Comparison of ENCODE assay signal across 13 cellular contexts in genomic region chr12:120197542-120197887, GRCh38. TPM values are rescaled to one million over a fixed set of nuclear protein-coding genes. Genes with fewer than 3 reads are reported as not detected.
DNase-seq lines count a peak whose midpoint lies in the region; ATAC-seq and TF ChIP-seq lines count a peak whose summit lies in the region.
"Had no signal": no experiment of that assay in that cellular context is flagged by ENCODE, and none has a peak within 500 bp of the region (broad histone marks: within the 10 kb centered on the region; RNA-seq: fewer than 3 reads in every experiment).

No MANE protein-coding gene starts in this region.

- H3K27ac ChIP-seq in CD4-positive, alpha-beta memory T cell (ENCODE audit: low read depth, low read length): peak overlapping the region; percentile 3
- no peak overlapping the region for H3K27ac ChIP-seq in HEK293 (ENCODE audit: extremely low read depth, low read depth, low read length)
- H3K27ac ChIP-seq: brain microvascular endothelial cell, thyroid gland had no signal

- H3K27me3 ChIP-seq in CD4-positive, alpha-beta memory T cell (ENCODE audit: insufficient read depth, low read length): no peaks in the 10 kb centered on the region
- H3K27me3 ChIP-seq: brain microvascular endothelial cell, thyroid gland had no signal

- H3K27ac Mint-ChIP-seq in CD4-positive, alpha-beta memory T cell: peak overlapping the region in 4 of 7 donors; percentile 29 to 98 (median 46)
- H3K27ac Mint-ChIP-seq in activated B cell treated with CpG ODN at 0.5 μM for 24 hours: no peak overlapping the region
- no peak overlapping the region for H3K27ac Mint-ChIP-seq in natural killer cell

- H3K4me3 ChIP-seq in CD4-positive, alpha-beta memory T cell (ENCODE audit: low read length in 2 of 2): no peak overlapping the region
- no peak overlapping the region for H3K4me3 ChIP-seq in HEK293 (ENCODE audit: low read depth, low read length)
- H3K4me3 ChIP-seq: thyroid gland had no signal

- CTCF ChIA-PET in CD4-positive, alpha-beta memory T cell (lab: Charles Lee; ENCODE audit: partially characterized antibody): interaction anchor here (6.2 kb wide), 1 partner anchor 68 kb away, joined by 87 read pairs; the partner anchor contains the start of gene PXN
- CTCF ChIA-PET in HEK293 (lab: Yijun Ruan, JAX): interaction anchor here (1.8 kb wide), 1 partner anchor 31 kb away, joined by 8 read pairs; no protein-coding TSS in a partner anchor
- CTCF ChIA-PET in activated B cell treated with CpG ODN at 0.5 μM for 24 hours (lab: Charles Lee): no interaction called here

- no peak for ATAC-seq in activated B cell treated with CpG ODN at 0.5 μM for 24 hours (ENCODE audit: low read depth)
- ATAC-seq in natural killer cell: no peak
- ATAC-seq: naive thymus-derived CD4-positive, alpha-beta T cell had no signal

- peaks cover 58% of the 10 kb centered on the region for H3K4me1 ChIP-seq in CD4-positive, alpha-beta memory T cell (ENCODE audit: insufficient read depth, low read length)
- peaks cover 4% of the 10 kb centered on the region for H3K4me1 ChIP-seq in HEK293 (ENCODE audit: control insufficient read depth, insufficient read depth, low read length)

- intact Hi-C loops in CD4-positive, alpha-beta memory T cell (cut with micrococcal nuclease): no loop called here
- intact Hi-C loops in activated B cell treated with CpG ODN at 0.5 μM for 24 hours (cut with micrococcal nuclease) (no loop called here), natural killer cell (cut with micrococcal nuclease) (no loop called here)

- no peaks in the 10 kb centered on the region for H3K27me3 Mint-ChIP-seq in CD4-positive, alpha-beta memory T cell
- H3K27me3 Mint-ChIP-seq in activated B cell treated with CpG ODN at 0.5 μM for 24 hours (no peaks in the 10 kb centered on the region), natural killer cell (ENCODE audit: low read depth in 2 of 2) (no peaks in the 10 kb centered on the region)
- H3K27me3 Mint-ChIP-seq: naive thymus-derived CD4-positive, alpha-beta T cell had no signal

- TF ChIP-seq CTCF in HEK293 (tag by site-specific recombination; IDR thresholded peaks at IDR 0.05) (no peak), activated B cell treated with CpG ODN at 0.5 μM for 24 hours (IDR thresholded peaks at IDR 0.05) (no peak), natural killer cell (IDR thresholded peaks at IDR 0.05) (no peak)

- H3K9me3 ChIP-seq in CD4-positive, alpha-beta memory T cell (ENCODE audit: control insufficient read depth in 1 of 2, low read length in 2 of 2): no peaks in the 10 kb centered on the region
- H3K9me3 ChIP-seq in HEK293 (ENCODE audit: control insufficient read depth, insufficient read depth, low read depth, low read length): no peaks in the 10 kb centered on the region
- H3K9me3 ChIP-seq: thyroid gland had no signal

- peaks cover 32% of the 10 kb centered on the region for H3K36me3 ChIP-seq in CD4-positive, alpha-beta memory T cell (ENCODE audit: insufficient read depth, low read length)
- H3K36me3 ChIP-seq in HEK293 (ENCODE audit: control insufficient read depth in 2 of 2, insufficient read depth in 1 of 2, low read length in 2 of 2): peaks cover 14 to 50% of the 10 kb centered on the region in 2 experiments

- peaks cover 18 to 61% of the 10 kb centered on the region in 2 donors for H3K36me3 Mint-ChIP-seq in CD4-positive, alpha-beta memory T cell
- H3K36me3 Mint-ChIP-seq in activated B cell treated with CpG ODN at 0.5 μM for 24 hours (ENCODE audit: low read depth) (peaks cover 55% of the 10 kb centered on the region), natural killer cell (no peaks in the 10 kb centered on the region)

- no peak for DNase-seq in CD4-positive, alpha-beta memory T cell
- DNase-seq in activated B cell treated with CpG ODN at 0.5 μM for 24 hours (no peak), natural killer cell (no peak), DMS53 (lab: John Stamatoyannopoulos, UW) (no peak), COLO668 (lab: John Stamatoyannopoulos, UW; ENCODE audit: unreplicated experiment) (no peak)
- no peak for DNase-seq in stimulated activated CD4-positive, alpha-beta T cell treated with anti-CD3 and anti-CD28 coated beads, Interleukin-4, amount 100 ng/mL, for 24 hours
- DNase-seq in activated effector memory CD4-positive, alpha-beta T cell treated with Interleukin-2 at 50 U/mL for 16 hours: no peak
- DNase-seq: brain microvascular endothelial cell; effector memory CD4-positive, alpha-beta T cell; naive thymus-derived CD4-positive, alpha-beta T cell; T1000; thyroid gland had no signal

- peaks cover 32 to 78% (median 48%) of the 10 kb centered on the region in 4 donors for H3K4me1 Mint-ChIP-seq in CD4-positive, alpha-beta memory T cell
- peaks cover 56% of the 10 kb centered on the region for H3K4me1 Mint-ChIP-seq in activated B cell treated with CpG ODN at 0.5 μM for 24 hours
- peaks cover 27 to 36% of the 10 kb centered on the region in 2 donors for H3K4me1 Mint-ChIP-seq in natural killer cell

- H3K9me3 Mint-ChIP-seq in CD4-positive, alpha-beta memory T cell: no peaks in the 10 kb centered on the region
- H3K9me3 Mint-ChIP-seq in activated B cell treated with CpG ODN at 0.5 μM for 24 hours: no peaks in the 10 kb centered on the region
- H3K9me3 Mint-ChIP-seq in natural killer cell: no peaks in the 10 kb centered on the region

- POLR2A ChIA-PET in CD4-positive, alpha-beta memory T cell (lab: Charles Lee; ENCODE audit: partially characterized antibody): interaction anchor here (0.8 to 8.9 kb wide), 4 partner anchors 80 to 299 kb away, joined by 3 to 241 read pairs (median 4); partner anchors contain the start of genes RNU4-1 and RNU4-2
- POLR2A ChIA-PET in HEK293 (lab: Yijun Ruan, JAX): interaction anchor here (0.7 to 2.9 kb wide), 5 partner anchors 12 to 94 kb away, joined by 3 to 10 read pairs (median 3); partner anchors contain the start of gene RNU4-2
- POLR2A ChIA-PET in activated B cell treated with CpG ODN at 0.5 μM for 24 hours (lab: Charles Lee): interaction anchor here (0.7 to 8.4 kb wide), 4 partner anchors 9 to 95 kb away, joined by 3 to 262 read pairs (median 4); partner anchors contain the start of genes RNU4-1 and RNU4-2

- H3K4me3 Mint-ChIP-seq in CD4-positive, alpha-beta memory T cell: peak overlapping the region in 2 of 8 donors; percentile 22 to 39
- H3K4me3 Mint-ChIP-seq in activated B cell treated with CpG ODN at 0.5 μM for 24 hours (peak overlapping the region; percentile 32), natural killer cell (peak overlapping the region; percentile 40)

TF ChIP-seq in HEK293, 187 proteins besides CTCF, POLR2A, EP300 and RAD21:
- TF ChIP-seq KLF9 (tag by site-specific recombination; IDR thresholded peaks at IDR 0.05; ENCODE audit: low read depth): no peak
- TF ChIP-seq ZNF624 (tag by site-specific recombination; IDR thresholded peaks at IDR 0.05): no peak
- TF ChIP-seq ZNF26 (tag by site-specific recombination; IDR thresholded peaks at IDR 0.05): no peak
- 0 out of 2 replicates have a peak, but pooled peaks have one; percentile 1 for TF ChIP-seq ZNF335 (tag by site-specific recombination; conservative IDR thresholded peaks at IDR 0.05)
TF ChIP-seq in HEK293: peak in this region for 1.

RNA-seq across cellular contexts. Expression of gene GCN1, which starts 3.0 kb away (rescaled TPM):
- 100 to 1,000 TPM; 127 to 132 TPM for total RNA-seq in CD4-positive, alpha-beta memory T cell
- 10 to 100 TPM; 13.9 to 29.6 TPM for polyA plus RNA-seq in CD4-positive, alpha-beta memory T cell
- total RNA-seq in activated B cell treated with CpG ODN at 0.5 μM for 24 hours (116 and 155 TPM in 2 replicates), natural killer cell (100 to 1,000 TPM; 119 to 141 (median 120) TPM)

RNA-seq across cellular contexts. Expression of gene RPLP0, which starts 3.4 kb away (rescaled TPM):
- 1,000 to 10,000 TPM; 1,817 to 1,965 TPM for total RNA-seq in CD4-positive, alpha-beta memory T cell
- 1,000 to 10,000 TPM; 1,342 to 2,125 TPM for polyA plus RNA-seq in CD4-positive, alpha-beta memory T cell
- total RNA-seq in activated B cell treated with CpG ODN at 0.5 μM for 24 hours (3,622 and 3,871 TPM in 2 replicates), natural killer cell (100 to 1,000 TPM; 587 to 791 (median 689) TPM)

Comparison
In these comparisons a context has a peak if more than half of its experiments do, and no peak if none do; other contexts are left out.
1. H3K27ac Mint-ChIP-seq: peak in CD4-positive, alpha-beta memory T cell (4 of 7); none in activated B cell treated with CpG ODN at 0.5 μM for 24 hours (single experiment) and natural killer cell (0 of 2).